ENCODE assay signal across 20 cellular contexts in genomic region chr11:7050191-7050590, GRCh38.
"Had no signal": no experiment of that assay in that cellular context is flagged by ENCODE, and none has a peak within 500 bp of the region (broad histone marks: within the 10 kb centered on the region; RNA-seq: fewer than 3 reads in every experiment).

No MANE protein-coding gene starts in this region.

- H3K36me3 Mint-ChIP-seq: naive B cell had no signal

- H3K4me3 Mint-ChIP-seq: naive B cell, nephron had no signal

- ATAC-seq: heart left ventricle, psoas muscle, right lobe of liver had no signal

- H3K27ac Mint-ChIP-seq: nephron had no signal

- H3K4me1 Mint-ChIP-seq: naive B cell, nephron had no signal

- DNase-seq: colonic mucosa; dermis blood vessel endothelial cell; foreskin melanocyte; heart left ventricle; hippocampal formation; mesendoderm; naive B cell; occipital lobe; psoas muscle; retina; right lobe of liver; spleen; stimulated activated CD4-positive, alpha-beta T cell treated with anti-CD3 and anti-CD28 coated beads, Interleukin-15, amount 100 ng/mL, for 24 hours; stimulated activated CD4-positive, alpha-beta T cell treated with anti-CD3 and anti-CD28 coated beads, Interleukin-1b, Interleukin-23, amount 100 ng/mL, for 48 hours; stimulated activated CD4-positive, alpha-beta T cell treated with anti-CD3 and anti-CD28 coated beads, Interleukin-4, amount 100 ng/mL, for 24 hours; stimulated activated naive CD4-positive, alpha-beta T cell; stomach; substantia nigra; transverse colon had no signal

- H3K9me3 Mint-ChIP-seq: naive B cell, nephron had no signal
